8 cellular contexts compared by ENCODE assay signal in the genomic region with DNA sequence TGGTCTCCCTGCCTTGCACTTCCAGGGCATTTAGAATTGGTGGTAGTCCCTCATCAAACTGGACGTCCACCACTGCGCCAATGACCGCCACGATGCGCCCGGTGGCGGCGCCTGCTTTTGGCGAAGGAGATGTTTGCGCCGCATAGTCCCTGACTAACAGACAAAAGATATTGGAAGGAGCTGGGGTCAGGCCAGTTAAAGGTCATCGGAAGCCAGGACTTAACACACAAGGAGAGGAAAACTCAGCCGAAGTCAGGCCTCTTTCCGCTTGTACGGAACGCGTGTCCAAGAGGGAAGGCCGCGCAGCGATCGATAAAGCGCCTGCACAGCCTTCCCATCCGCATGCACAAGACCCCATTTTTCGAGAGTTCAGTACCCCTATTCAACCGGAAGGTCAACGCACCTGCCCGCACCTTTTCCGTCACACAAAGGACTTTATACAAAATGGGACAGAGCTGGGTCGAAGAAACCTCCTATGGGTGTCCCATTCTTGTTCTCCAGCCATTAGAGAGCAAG. TPM values are rescaled to one million over a fixed set of nuclear protein-coding genes. Genes with fewer than 3 reads are reported as not detected.
DNase-seq lines count a peak whose midpoint lies in the region; TF ChIP-seq lines count a peak whose summit lies in the region.

No MANE protein-coding gene starts in this region.

- TF ChIP-seq EP300 in suprapubic skin (IDR thresholded peaks at IDR 0.05) = no peak

- dilution Hi-C loops in mammary epithelial cell (cut with HindIII; ENCODE audit: low sequenced_read_pairs) = no loop called here

- no peaks in the 10 kb centered on the region for H3K9me3 ChIP-seq in mammary epithelial cell (replicated peaks; ENCODE audit: insufficient read depth, low read length)
- H3K9me3 ChIP-seq in liver (ENCODE audit: control insufficient read depth in 4 of 4, low read length in 3 of 4) = no peaks in the 10 kb centered on the region
- H3K9me3 ChIP-seq in suprapubic skin = no peaks in the 10 kb centered on the region

- intact Hi-C loops in mammary epithelial cell (cut with micrococcal nuclease) = no loop called here

- in situ Hi-C loops in mammary epithelial cell (cut with MboI; ENCODE audit: low sequenced_read_pairs in 2 of 2) = no loop called here

- TF ChIP-seq POLR2A in suprapubic skin (IDR thresholded peaks at IDR 0.05) = no peak

- H3K79me2 ChIP-seq in mammary epithelial cell (ENCODE audit: insufficient read depth, low read length) = peaks cover 53% of the 10 kb centered on the region

- peak; percentile 27 for DNase-seq in LHCN-M2 (ENCODE audit: low read depth)
- no peak for DNase-seq in mammary epithelial cell
- DNase-seq in suprapubic skin (ENCODE audit: low spot score in 2 of 2) = peak; percentile 52 to 58
- DNase-seq in NCI-H1694 (lab: John Stamatoyannopoulos, UW) = no peak
- DNase-seq in NCI-H1105 treated with DMSO at 0.1 percent for 48 hours (lab: John Stamatoyannopoulos, UW) = no peak
- DNase-seq in OCI-M2 (lab: John Stamatoyannopoulos, UW; ENCODE audit: unreplicated experiment) = no peak

- H2AFZ ChIP-seq in mammary epithelial cell (ENCODE audit: low read depth, low read length) = peak overlapping the region; percentile 84

- H3K27me3 ChIP-seq in mammary epithelial cell (ENCODE audit: insufficient read depth, low read length) (no peaks in the 10 kb centered on the region), liver (ENCODE audit: control insufficient read depth in 4 of 4, insufficient read depth in 4 of 4, low read length in 3 of 4) (no peaks in the 10 kb centered on the region), suprapubic skin (no peaks in the 10 kb centered on the region)

- peaks cover 20% of the 10 kb centered on the region for H3K4me1 ChIP-seq in mammary epithelial cell (ENCODE audit: insufficient read depth, low read length)
- H3K4me1 ChIP-seq in liver (ENCODE audit: control insufficient read depth in 4 of 4, insufficient read depth in 4 of 4, low read length in 3 of 4) = peaks cover 2 to 16% (median 8%) of the 10 kb centered on the region in 4 donors
- H3K4me1 ChIP-seq in suprapubic skin = peaks cover 37% of the 10 kb centered on the region

- H3K27ac ChIP-seq in C4-2B = peak overlapping the region; percentile 96
- peak overlapping the region; percentile 90 for H3K27ac ChIP-seq in mammary epithelial cell (ENCODE audit: insufficient read depth, low read depth, low read length)
- peak overlapping the region; percentile 79 to 91 for H3K27ac ChIP-seq in liver (ENCODE audit: low read depth in 1 of 2, low read length in 2 of 2)
- H3K27ac ChIP-seq in suprapubic skin = peak overlapping the region; percentile 91

- H3K36me3 ChIP-seq in mammary epithelial cell (ENCODE audit: insufficient read depth, low read length) (peaks cover 22% of the 10 kb centered on the region), liver (ENCODE audit: control insufficient read depth in 4 of 4, insufficient read depth in 3 of 4, low read depth in 1 of 4, low read length in 3 of 4) (peaks cover 8 to 31% (median 23%) of the 10 kb centered on the region in 4 donors), suprapubic skin (peaks cover 39% of the 10 kb centered on the region)

- TSS peak; percentile 64 for BruUV-seq in mammary epithelial cell (replicated peaks; lab: Mats Ljungman, UMichigan)

- CTCF ChIA-PET in mammary epithelial cell (lab: Charles Lee; ENCODE audit: low non-redundant PET) = interaction anchor here (1.0 kb wide), 1 partner anchor 8 kb away, joined by 5 read pairs; no protein-coding TSS in a partner anchor

- TF ChIP-seq RAD21 in liver (IDR thresholded peaks at IDR 0.05) = no peak

- H3K9ac ChIP-seq in mammary epithelial cell (ENCODE audit: insufficient read depth, low read length) (peak overlapping the region; percentile 99), liver (ENCODE audit: low read depth in 1 of 2, low read length in 2 of 2) (peak overlapping the region; percentile 98)

- peak overlapping the region; percentile 79 for H3K4me2 ChIP-seq in mammary epithelial cell (ENCODE audit: insufficient read depth, low read depth, low read length)

- H3K4me3 ChIP-seq in mammary epithelial cell (replicated peaks in 1 of 3; ENCODE audit: insufficient read depth in 1 of 3, low read depth in 2 of 3, low read length in 3 of 3) (peak overlapping the region; percentile 67 to 97 (median 67)), liver (ENCODE audit: low read depth in 1 of 3, low read length in 3 of 3) (peak overlapping the region; percentile 73 to 99 (median 97)), suprapubic skin (peak overlapping the region; percentile 77)

- no peaks in the 10 kb centered on the region for H4K20me1 ChIP-seq in mammary epithelial cell (ENCODE audit: insufficient read depth, low read length)

- TF ChIP-seq CTCF in C4-2B (conservative IDR thresholded peaks at IDR 0.05) (no peak), mammary epithelial cell (conservative IDR thresholded peaks at IDR 0.05 in 1 of 2, IDR thresholded peaks at IDR 0.05 in 1 of 2; ENCODE audit: extremely low read depth in 1 of 2, insufficient read depth in 1 of 2, low read depth in 1 of 2, low read length in 2 of 2) (no peak), liver (IDR thresholded peaks at IDR 0.05; ENCODE audit: low read depth, low read length, missing input control) (no peak), suprapubic skin (IDR thresholded peaks at IDR 0.05) (no peak)

- 3% methylated on average over 29 of the region's 29 CpGs for WGBS in mammary epithelial cell (ENCODE audit: low coverage, missing lambda C conversion rate)
- under 1% methylated on average over 29 of the region's 29 CpGs for WGBS in liver
- under 1% methylated on average over 25 of the region's 29 CpGs for WGBS in suprapubic skin

TF ChIP-seq in liver, 16 proteins besides CTCF, POLR2A, EP300 and RAD21:
- TF ChIP-seq NR2F2 (IDR thresholded peaks at IDR 0.05) = peak; percentile 46
- TF ChIP-seq, protein P1, sequence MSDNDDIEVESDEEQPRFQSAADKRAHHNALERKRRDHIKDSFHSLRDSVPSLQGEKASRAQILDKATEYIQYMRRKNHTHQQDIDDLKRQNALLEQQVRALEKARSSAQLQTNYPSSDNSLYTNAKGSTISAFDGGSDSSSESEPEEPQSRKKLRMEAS (IDR thresholded peaks at IDR 0.05) = peak; percentile 7
- no peak for TF ChIP-seq JUND (IDR thresholded peaks at IDR 0.05)
- TF ChIP-seq RXRA (IDR thresholded peaks at IDR 0.05) = peak; percentile 40 to 45
- TF ChIP-seq TAF1 (conservative IDR thresholded peaks at IDR 0.05) = no peak

RNA-seq across cellular contexts. Expression of a gene that starts 0.5 kb away (rescaled TPM):
- total RNA-seq in LHCN-M2 (2014; rRNA removed) (644 and 670 TPM in 2 replicates), mammary epithelial cell (100 to 1,000 TPM; 374 to 617 TPM), liver (100 to 1,000 TPM; 273 to 347 TPM), suprapubic skin (100 to 1,000 TPM; 423 to 515 (median 438) TPM)
- 860 TPM for polyA plus RNA-seq in LHCN-M2 (2012)
- polyA plus RNA-seq in mammary epithelial cell (1,026 TPM), liver (100 to 1,000 TPM; 528 to 569 TPM)
- 1,503 TPM for polyA minus RNA-seq in mammary epithelial cell

RNA-seq across cellular contexts. Expression of a gene that starts 15.1 kb away (rescaled TPM):
- 18.6 and 20.5 TPM in 2 replicates for total RNA-seq in LHCN-M2 (2014; rRNA removed)
- 15.8 TPM for polyA plus RNA-seq in LHCN-M2 (2012)
- total RNA-seq in mammary epithelial cell = 10 to 100 TPM; 41.7 to 89.3 TPM
- polyA plus RNA-seq in mammary epithelial cell = 43.8 TPM
- 120 TPM for polyA minus RNA-seq in mammary epithelial cell
- 10 to 100 TPM; 23.0 to 31.9 TPM for total RNA-seq in liver
- 10 to 100 TPM; 12.8 to 21.0 TPM for polyA plus RNA-seq in liver
- total RNA-seq in suprapubic skin = 100 to 1,000 TPM in 3 of 4 donors, 10 to 100 TPM in 1; 100.0 to 243 (median 129) TPM

RNA-seq across cellular contexts. Expression of a gene that starts 42.8 kb away (rescaled TPM):
- total RNA-seq in LHCN-M2 (2014; rRNA removed) (108 and 130 TPM in 2 replicates), mammary epithelial cell (100 to 1,000 TPM in 1 of 2 donors, 10 to 100 TPM in 1; 63.5 to 197 TPM), liver (10 to 100 TPM; 65.0 to 87.2 TPM), suprapubic skin (10 to 100 TPM; 51.7 to 71.2 (median 69.9) TPM)
- 139 TPM for polyA plus RNA-seq in LHCN-M2 (2012)
- polyA plus RNA-seq in mammary epithelial cell (85.2 TPM), liver (10 to 100 TPM; 75.4 to 94.1 TPM)
- 76.3 TPM for polyA minus RNA-seq in mammary epithelial cell

Comparison
In these comparisons a context has a peak if more than half of its experiments do, and no peak if none do; other contexts are left out.
1. DNase-seq: peak in LHCN-M2 (single experiment) and suprapubic skin (2 of 2); none in mammary epithelial cell (single experiment), NCI-H1694 (single experiment), NCI-H1105 treated with DMSO at 0.1 percent for 48 hours (single experiment) and OCI-M2 (single experiment).
2. Peak in every context shown above with its lines, with median percentiles within 50 percentile points of each other: H3K27ac ChIP-seq and H3K4me3 ChIP-seq.